11 cellular contexts compared by ENCODE assay signal in the genomic region with DNA sequence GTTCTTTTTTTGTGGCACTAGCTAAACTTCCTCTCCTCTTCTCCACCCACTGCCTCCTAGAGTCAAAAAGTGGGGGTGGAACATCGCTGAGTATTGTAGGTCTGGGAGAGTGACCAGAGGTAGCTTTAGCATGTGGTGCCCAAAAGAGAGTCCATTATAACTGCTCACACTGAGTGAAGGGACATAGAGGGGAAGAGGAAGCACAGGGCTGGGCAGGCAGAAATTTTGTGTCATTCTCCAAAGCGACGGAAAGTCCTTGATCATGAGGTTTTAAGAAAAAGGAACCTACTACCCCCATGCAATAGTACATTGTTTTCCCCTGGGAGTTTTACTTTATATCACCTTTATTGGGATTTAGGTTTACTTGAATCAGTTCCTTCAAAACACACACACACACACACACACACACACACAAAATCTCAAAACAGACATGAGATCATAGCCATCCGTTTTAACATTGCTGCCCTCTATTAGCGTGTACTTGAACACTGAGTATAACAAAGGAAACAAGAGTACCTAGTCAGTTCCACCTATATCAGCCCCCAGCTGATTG. TPM values are rescaled to one million over a fixed set of nuclear protein-coding genes. Genes with fewer than 3 reads are reported as not detected.
DNase-seq lines count a peak whose midpoint lies in the region; ATAC-seq and TF ChIP-seq lines count a peak whose summit lies in the region.
"Had no signal": no experiment of that assay in that cellular context is flagged by ENCODE, and none has a peak within 500 bp of the region (broad histone marks: within the 10 kb centered on the region; RNA-seq: fewer than 3 reads in every experiment).

No MANE protein-coding gene starts in this region.

- DNase-seq in Right ventricle myocardium superior (no peak), right atrium auricular region (ENCODE audit: low spot score) (no peak), lower lobe of right lung (no peak), upper lobe of left lung (peak in 1 of 2 donors; percentile 43), NCI-H1436 treated with DMSO at 0.1 percent for 48 hours (lab: John Stamatoyannopoulos, UW) (no peak), NCI-H146 (lab: John Stamatoyannopoulos, UW) (no peak), NCI-H1048 (lab: John Stamatoyannopoulos, UW) (no peak)
- DNase-seq in activated CD8-positive, alpha-beta T cell treated with anti-CD3 and anti-CD28 coated beads for 36 hours = peak; percentile 31

- CTCF ChIA-PET in activated CD8-positive, alpha-beta T cell treated with anti-CD3 and anti-CD28 coated beads for 36 hours (lab: Charles Lee) = interaction anchor here (1.3 to 4.7 kb wide), 6 partner anchors 9 to 32 kb away, joined by 4 to 34 read pairs (median 10); no protein-coding TSS in a partner anchor

- H3K27me3 ChIP-seq in right atrium auricular region (no peaks in the 10 kb centered on the region), lower lobe of right lung (ENCODE audit: low read depth) (no peaks in the 10 kb centered on the region), upper lobe of left lung (no peaks in the 10 kb centered on the region)

- H3K4me1 ChIP-seq in right atrium auricular region (no peaks in the 10 kb centered on the region), lower lobe of right lung (peaks cover 12% of the 10 kb centered on the region), upper lobe of left lung (peaks cover 2 to 14% (median 5%) of the 10 kb centered on the region in 4 donors)

- H3K27ac Mint-ChIP-seq in activated CD8-positive, alpha-beta T cell treated with anti-CD3 and anti-CD28 coated beads for 36 hours = peak overlapping the region; percentile 94
- H3K27ac Mint-ChIP-seq: progenitor cell of endocrine pancreas had no signal

- no peaks in the 10 kb centered on the region for H3K27me3 Mint-ChIP-seq in activated CD8-positive, alpha-beta T cell treated with anti-CD3 and anti-CD28 coated beads for 36 hours
- H3K27me3 Mint-ChIP-seq: progenitor cell of endocrine pancreas had no signal

- H3K4me3 Mint-ChIP-seq in activated CD8-positive, alpha-beta T cell treated with anti-CD3 and anti-CD28 coated beads for 36 hours = peak overlapping the region; percentile 85

- H3K36me3 Mint-ChIP-seq in activated CD8-positive, alpha-beta T cell treated with anti-CD3 and anti-CD28 coated beads for 36 hours (ENCODE audit: low read depth) = peaks cover 34% of the 10 kb centered on the region

- POLR2A ChIA-PET in activated CD8-positive, alpha-beta T cell treated with anti-CD3 and anti-CD28 coated beads for 36 hours (lab: Charles Lee) = interaction anchor here (1.1 to 1.7 kb wide), 4 partner anchors 10 to 16 kb away, joined by 4 read pairs; no protein-coding TSS in a partner anchor

- H3K9me3 ChIP-seq in right atrium auricular region = no peaks in the 10 kb centered on the region
- H3K9me3 ChIP-seq in lower lobe of right lung = no peaks in the 10 kb centered on the region
- no peaks in the 10 kb centered on the region for H3K9me3 ChIP-seq in upper lobe of left lung

- intact Hi-C loops in Right ventricle myocardium superior (cut with DNase I) (no loop called here), lower lobe of right lung (cut with DNase I) (no loop called here)
- intact Hi-C loops in activated CD8-positive, alpha-beta T cell treated with anti-CD3 and anti-CD28 coated beads for 36 hours (cut with micrococcal nuclease) = loop anchor here (5.0 kb wide), 1 partner anchor 53 kb away; a partner anchor contains a TSS

- peaks cover 85% of the 10 kb centered on the region for H3K4me1 Mint-ChIP-seq in activated CD8-positive, alpha-beta T cell treated with anti-CD3 and anti-CD28 coated beads for 36 hours (ENCODE audit: low read depth)

- H3K36me3 ChIP-seq in right atrium auricular region (no peaks in the 10 kb centered on the region), lower lobe of right lung (no peaks in the 10 kb centered on the region), upper lobe of left lung (no peaks in the 10 kb centered on the region)

- peak; percentile 66 for ATAC-seq in Right ventricle myocardium superior (ENCODE audit: poor library complexity)
- ATAC-seq in activated CD8-positive, alpha-beta T cell treated with anti-CD3 and anti-CD28 coated beads for 36 hours = peak; percentile 59
- ATAC-seq in lower lobe of right lung = peak; percentile 73 to 83
- ATAC-seq in upper lobe of left lung (ENCODE audit: low FRiP score in 2 of 2) = peak; percentile 73 to 86

- peak in 1 of 4 donors; percentile 64 for TF ChIP-seq POLR2A in upper lobe of left lung (IDR thresholded peaks at IDR 0.05)

- TF ChIP-seq EP300 in upper lobe of left lung (IDR thresholded peaks at IDR 0.05) = no peak

- peaks cover 4% of the 10 kb centered on the region for H3K9me3 Mint-ChIP-seq in activated CD8-positive, alpha-beta T cell treated with anti-CD3 and anti-CD28 coated beads for 36 hours

- TF ChIP-seq CTCF in right atrium auricular region (IDR thresholded peaks at IDR 0.05) (no peak), lower lobe of right lung (IDR thresholded peaks at IDR 0.05) (no peak), upper lobe of left lung (IDR thresholded peaks at IDR 0.05) (no peak)
- TF ChIP-seq CTCF in activated CD8-positive, alpha-beta T cell treated with anti-CD3 and anti-CD28 coated beads for 36 hours (IDR thresholded peaks at IDR 0.05) = no peak

- H3K27ac ChIP-seq in right atrium auricular region (peak overlapping the region in 1 of 2 donors; percentile 18), lower lobe of right lung (peak overlapping the region; percentile 69), upper lobe of left lung (peak overlapping the region; percentile 24 to 78 (median 54))
- H3K27ac ChIP-seq: C4-2B had no signal

- no peak overlapping the region for H3K4me3 ChIP-seq in right atrium auricular region
- H3K4me3 ChIP-seq in lower lobe of right lung = no peak overlapping the region
- H3K4me3 ChIP-seq in upper lobe of left lung = no peak overlapping the region

- WGBS in upper lobe of left lung, 2 donors = 64 to 69% methylated on average over 5 of the region's 5 CpGs

RNA-seq across cellular contexts. Expression of a gene that starts 4.1 kb away (rescaled TPM):
- total RNA-seq in Right ventricle myocardium superior (2.5 TPM), right atrium auricular region (1 to 10 TPM; 2.5 to 3.1 TPM), lower lobe of right lung (24.1 TPM), upper lobe of left lung (10 to 100 TPM in 5 of 6 donors, 1 to 10 TPM in 1; 8.9 to 26.4 (median 17.4) TPM)
- 10 to 100 TPM; 18.1 to 20.1 TPM for total RNA-seq in activated CD8-positive, alpha-beta T cell treated with anti-CD3 and anti-CD28 coated beads for 36 hours
- total RNA-seq: progenitor cell of endocrine pancreas, RPMI7951 had no signal

RNA-seq across cellular contexts. Expression of a gene that starts 52.1 kb away (rescaled TPM):
- 0.30 TPM for total RNA-seq in Right ventricle myocardium superior
- 1 to 10 TPM in 1 of 2 donors, under 1 TPM in 1; 0.19 to 1.3 TPM for total RNA-seq in right atrium auricular region
- 10 to 100 TPM; 42.8 to 43.9 TPM for total RNA-seq in activated CD8-positive, alpha-beta T cell treated with anti-CD3 and anti-CD28 coated beads for 36 hours
- total RNA-seq in lower lobe of right lung = 4.8 TPM
- total RNA-seq in upper lobe of left lung = 10 to 100 TPM in 1 of 6 donors, 1 to 10 TPM in 5; 2.7 to 10.7 (median 3.4) TPM
- total RNA-seq: progenitor cell of endocrine pancreas, RPMI7951 had no signal
